1 cellular context compared by ENCODE assay signal in the genomic region with DNA sequence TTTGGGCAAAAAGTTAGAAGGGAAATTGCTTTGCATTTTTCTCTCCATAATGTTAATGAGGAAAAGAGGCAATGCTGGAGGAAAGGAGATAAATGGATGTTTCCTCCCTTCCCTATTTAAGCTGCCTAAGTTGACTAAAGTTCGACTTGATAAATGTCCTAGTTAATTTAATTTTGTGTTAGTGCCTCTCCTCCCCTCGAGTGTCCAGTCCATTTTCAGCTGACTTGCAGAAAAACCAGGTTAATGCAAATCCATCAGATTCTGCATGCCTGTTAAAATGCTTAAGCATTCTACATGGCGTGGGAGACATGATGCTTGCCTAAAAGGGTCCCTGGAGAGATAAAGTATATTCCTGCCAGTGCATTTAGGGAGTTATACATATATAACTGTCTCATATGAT.
TF ChIP-seq lines count a peak whose summit lies in the region.

No MANE protein-coding gene starts in this region.

TF ChIP-seq in K562, 482 proteins besides CTCF, POLR2A, EP300 and RAD21 (continued from another document):
- TF ChIP-seq, protein P1, sequence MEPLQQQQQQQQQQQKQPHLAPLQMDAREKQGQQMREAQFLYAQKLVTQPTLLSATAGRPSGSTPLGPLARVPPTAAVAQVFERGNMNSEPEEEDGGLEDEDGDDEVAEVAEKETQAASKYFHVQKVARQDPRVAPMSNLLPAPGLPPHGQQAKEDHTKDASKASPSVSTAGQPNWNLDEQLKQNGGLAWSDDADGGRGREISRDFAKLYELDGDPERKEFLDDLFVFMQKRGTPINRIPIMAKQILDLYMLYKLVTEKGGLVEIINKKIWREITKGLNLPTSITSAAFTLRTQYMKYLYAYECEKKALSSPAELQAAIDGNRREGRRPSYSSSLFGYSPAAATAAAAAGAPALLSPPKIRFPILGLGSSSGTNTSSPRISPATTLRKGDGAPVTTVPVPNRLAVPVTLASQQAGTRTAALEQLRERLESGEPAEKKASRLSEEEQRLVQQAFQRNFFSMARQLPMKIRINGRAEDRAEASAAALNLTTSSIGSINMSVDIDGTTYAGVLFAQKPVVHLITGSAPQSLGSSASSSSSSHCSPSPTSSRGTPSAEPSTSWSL (CRISPR knock-in tag; IDR thresholded peaks at IDR 0.05; ENCODE audit: borderline replicate concordance), result no peak
- TF ChIP-seq SREBF1 (IDR thresholded peaks at IDR 0.05; ENCODE audit: borderline replicate concordance, low read depth, low read length) (no peak), MAFG (tag; conservative IDR thresholded peaks at IDR 0.05) (peak; percentile 86), GABPA (tag; conservative IDR thresholded peaks at IDR 0.05; ENCODE audit: low read depth) (no peak), ZNF316 (IDR thresholded peaks at IDR 0.05) (peak; percentile 92), MAFF (IDR thresholded peaks at IDR 0.05; ENCODE audit: low read length) (peak; percentile 73), MAFK (IDR thresholded peaks at IDR 0.05; ENCODE audit: low read length) (peak; percentile 55; the same call in 1 of the 2 replicates), BACH1 (tag; IDR thresholded peaks at IDR 0.05) (no peak)
TF ChIP-seq in K562: peak in this region for 5.
